ENCODE assay signal across 13 cellular contexts in the genomic region with DNA sequence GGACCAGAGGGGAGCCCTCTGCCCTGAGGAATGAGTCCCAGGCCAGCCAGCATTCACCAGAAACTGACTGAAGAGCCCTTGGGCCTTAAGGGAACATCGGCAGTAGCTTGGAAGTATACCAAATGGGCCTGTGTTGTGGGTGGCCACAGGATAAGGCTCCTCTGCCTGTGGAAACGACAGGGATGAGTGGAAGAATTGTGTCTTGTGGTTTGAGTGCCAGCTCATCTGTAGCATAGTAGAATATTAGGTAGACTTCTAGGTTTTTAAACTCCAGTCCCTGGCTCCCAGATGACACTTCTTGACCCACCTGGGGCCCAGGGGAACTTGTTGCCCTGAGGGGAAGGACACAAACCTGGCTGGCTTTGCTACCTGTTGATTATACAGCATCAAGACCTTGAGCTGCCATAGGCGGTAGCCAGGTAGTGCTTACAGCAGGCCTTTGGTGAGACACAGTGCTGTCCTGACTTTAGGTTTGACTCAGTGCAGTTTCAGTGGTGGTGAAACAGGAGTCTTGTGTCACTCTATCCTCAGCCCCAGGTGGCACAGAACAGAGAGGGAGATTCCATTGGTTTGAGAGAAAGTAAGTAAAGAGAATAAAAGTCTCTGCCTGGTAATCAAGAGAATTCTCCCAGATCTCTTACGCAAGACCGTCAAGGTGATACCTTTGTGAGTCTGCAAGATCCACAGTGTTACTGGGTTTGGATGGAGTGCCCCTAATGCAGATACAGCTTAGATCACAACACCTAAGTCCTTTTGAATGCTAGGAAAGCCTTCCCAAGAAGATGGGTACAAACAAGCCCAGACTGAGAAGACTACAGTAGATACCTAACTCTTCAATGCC. TPM values are rescaled to one million over a fixed set of nuclear protein-coding genes. Genes with fewer than 3 reads are reported as not detected.
A peak's percentile ranks its signal among the peaks of the same experiment; 100 is the strongest.
DNase-seq lines count a peak whose midpoint lies in the region; ATAC-seq and TF ChIP-seq lines count a peak whose summit lies in the region.
"Had no signal": no experiment of that assay in that cellular context is flagged by ENCODE, and none has a peak within 500 bp of the region (broad histone marks: within the 10 kb centered on the region; RNA-seq: fewer than 3 reads in every experiment).

No MANE protein-coding gene starts in this region.

- no peak overlapping the region for H3K27ac Mint-ChIP-seq in natural killer cell treated with Interleukin-12 subunit alpha and Interleukin-12 subunit beta and Interleukin-15 and Interleukin-18, amount 100 ng/mL, for 72 hours
- H3K27ac Mint-ChIP-seq in natural killer cell = no peak overlapping the region
- H3K27ac Mint-ChIP-seq: naive thymus-derived CD8-positive, alpha-beta T cell; T-helper 1 cell treated with Interleukin-12 subunit alpha and Interleukin-12 subunit beta and Interleukin-4 antibody, amounts not matched to agents 30 μg/mL and 1 μg/mL, for 36 hours had no signal

- TF ChIP-seq CTCF in natural killer cell (IDR thresholded peaks at IDR 0.05) = no peak

- intact Hi-C loops in natural killer cell (cut with micrococcal nuclease) = loop anchor here (5.0 kb wide), 1 partner anchor 52 kb away; a partner anchor contains a TSS

- DNase-seq in natural killer cell treated with Interleukin-12 subunit alpha and Interleukin-12 subunit beta and Interleukin-15 and Interleukin-18, amount 100 ng/mL, for 72 hours (ENCODE audit: low spot score) = no peak
- no peak for DNase-seq in natural killer cell
- peak; percentile 19 for DNase-seq in stimulated activated naive CD8-positive, alpha-beta T cell treated with anti-CD3 and anti-CD28 coated beads, Interleukin-15, Interleukin-2, amounts not matched to agents 100 U/mL and 50 U/mL, for 24 hours
- no peak for DNase-seq in HCEC 1CT
- DNase-seq in RPMI8226 = no peak
- DNase-seq in H4 (ENCODE audit: low spot score) = no peak
- DNase-seq: AML-193; GDM1; naive thymus-derived CD8-positive, alpha-beta T cell had no signal

- peak; percentile 70 to 71 for ATAC-seq in natural killer cell treated with Interleukin-12 subunit alpha and Interleukin-12 subunit beta and Interleukin-15 and Interleukin-18, amount 100 ng/mL, for 72 hours
- no peak for ATAC-seq in natural killer cell
- ATAC-seq in GM21576 (IDR thresholded peaks at IDR 0.05; ENCODE audit: unreplicated experiment) = peak; percentile 72
- ATAC-seq in HG03175 (IDR thresholded peaks at IDR 0.05; ENCODE audit: unreplicated experiment) = peak; percentile 67
- peak; percentile 86 for ATAC-seq in stimulated activated naive CD8-positive, alpha-beta T cell treated with anti-CD3 and anti-CD28 coated beads, Interleukin-15, Interleukin-2, amounts not matched to agents 100 U/mL and 50 U/mL, for 24 hours
- ATAC-seq: naive thymus-derived CD8-positive, alpha-beta T cell had no signal

- H3K36me3 Mint-ChIP-seq in natural killer cell treated with Interleukin-12 subunit alpha and Interleukin-12 subunit beta and Interleukin-15 and Interleukin-18, amount 100 ng/mL, for 72 hours = peaks cover 19% of the 10 kb centered on the region
- no peaks in the 10 kb centered on the region for H3K36me3 Mint-ChIP-seq in natural killer cell

- peaks cover 4% of the 10 kb centered on the region for H3K9me3 Mint-ChIP-seq in natural killer cell treated with Interleukin-12 subunit alpha and Interleukin-12 subunit beta and Interleukin-15 and Interleukin-18, amount 100 ng/mL, for 72 hours
- no peaks in the 10 kb centered on the region for H3K9me3 Mint-ChIP-seq in natural killer cell

- H3K4me3 Mint-ChIP-seq in natural killer cell treated with Interleukin-12 subunit alpha and Interleukin-12 subunit beta and Interleukin-15 and Interleukin-18, amount 100 ng/mL, for 72 hours = no peak overlapping the region
- no peak overlapping the region for H3K4me3 Mint-ChIP-seq in natural killer cell
- H3K4me3 Mint-ChIP-seq: central memory CD8-positive, alpha-beta T cell; naive thymus-derived CD8-positive, alpha-beta T cell; T-helper 1 cell treated with Interleukin-12 subunit alpha and Interleukin-12 subunit beta and Interleukin-4 antibody, amounts not matched to agents 30 μg/mL and 1 μg/mL, for 36 hours had no signal

- peaks cover 29 to 47% of the 10 kb centered on the region in 2 donors for H3K4me1 Mint-ChIP-seq in natural killer cell treated with Interleukin-12 subunit alpha and Interleukin-12 subunit beta and Interleukin-15 and Interleukin-18, amount 100 ng/mL, for 72 hours (ENCODE audit: low read depth in 2 of 2)
- H3K4me1 Mint-ChIP-seq in natural killer cell = peaks cover 47 to 74% of the 10 kb centered on the region in 2 donors

- no peaks in the 10 kb centered on the region for H3K27me3 Mint-ChIP-seq in natural killer cell treated with Interleukin-12 subunit alpha and Interleukin-12 subunit beta and Interleukin-15 and Interleukin-18, amount 100 ng/mL, for 72 hours
- no peaks in the 10 kb centered on the region for H3K27me3 Mint-ChIP-seq in natural killer cell (ENCODE audit: low read depth in 2 of 2)
- H3K27me3 Mint-ChIP-seq: central memory CD8-positive, alpha-beta T cell; naive thymus-derived CD8-positive, alpha-beta T cell had no signal

RNA-seq across cellular contexts. Expression of a gene that starts 50.2 kb away (rescaled TPM):
- 100 to 1,000 TPM in 1 of 2 donors, 10 to 100 TPM in 1; 53.4 to 101 TPM for total RNA-seq in natural killer cell treated with Interleukin-12 subunit alpha and Interleukin-12 subunit beta and Interleukin-15 and Interleukin-18, amount 100 ng/mL, for 72 hours
- total RNA-seq in natural killer cell = 100 to 1,000 TPM; 145 to 168 (median 153) TPM
- 10.8 and 12.7 TPM in 2 replicates for total RNA-seq in H4 (2014; rRNA removed; shearing (Covaris generic))

Comparison
In these comparisons a context has a peak if more than half of its experiments do, and no peak if none do; other contexts are left out.
1. ATAC-seq: peak in natural killer cell treated with Interleukin-12 subunit alpha and Interleukin-12 subunit beta and Interleukin-15 and Interleukin-18, amount 100 ng/mL, for 72 hours (2 of 2), GM21576 (single experiment), HG03175 (single experiment) and stimulated activated naive CD8-positive, alpha-beta T cell treated with anti-CD3 and anti-CD28 coated beads, Interleukin-15, Interleukin-2, amounts not matched to agents 100 U/mL and 50 U/mL, for 24 hours (single experiment); none in natural killer cell (0 of 3).